In genomic region chr3:120604784-120605183, GRCh38 we compare ENCODE assay signal across 22 cellular contexts. TPM values are rescaled to one million over a fixed set of nuclear protein-coding genes. Genes with fewer than 3 reads are reported as not detected.
A peak's percentile ranks its signal among the peaks of the same experiment; 100 is the strongest.
DNase-seq lines count a peak whose midpoint lies in the region; ATAC-seq, FAIRE-seq and TF ChIP-seq lines count a peak whose summit lies in the region.
"Had no signal": no experiment of that assay in that cellular context is flagged by ENCODE, and none has a peak within 500 bp of the region (broad histone marks: within the 10 kb centered on the region; RNA-seq: fewer than 3 reads in every experiment).

No MANE protein-coding gene starts in this region.

- H3K9me3 ChIP-seq in H1 (ENCODE audit: insufficient read depth in 2 of 2, low read depth in 1 of 2, low read length in 1 of 2) (0 out of 4 replicates have a peak, but pooled peaks cover 0 to under 1% of the 10 kb centered on the region in 2 experiments), neural progenitor cell (ENCODE audit: low read depth) (no peaks in the 10 kb centered on the region), mammary epithelial cell (replicated peaks; ENCODE audit: insufficient read depth, low read length) (no peaks in the 10 kb centered on the region), stomach (no peaks in the 10 kb centered on the region)
- H3K9me3 ChIP-seq: BLaER1, Caco-2 had no signal

- H3K79me1 ChIP-seq in H1 (ENCODE audit: low read depth, low read length), result no peaks in the 10 kb centered on the region

- no peaks in the 10 kb centered on the region for H3K23me2 ChIP-seq in H1 (ENCODE audit: low read depth, low read length)

- H2BK20ac ChIP-seq in H1 (ENCODE audit: low read length), result no peak overlapping the region

- no peak overlapping the region for H3K23ac ChIP-seq in H1 (ENCODE audit: insufficient read length)

- peaks cover 26% of the 10 kb centered on the region for H3F3A ChIP-seq in neural progenitor cell (ENCODE audit: low read depth)

- dilution Hi-C loops in mammary epithelial cell (cut with HindIII; ENCODE audit: low sequenced_read_pairs), result no loop called here

- H3K27ac ChIP-seq in H1 (ENCODE audit: low read depth, low read length), result no peak overlapping the region
- H3K27ac ChIP-seq in neural progenitor cell, result no peak overlapping the region
- no peak overlapping the region for H3K27ac ChIP-seq in mammary epithelial cell (ENCODE audit: insufficient read depth, low read depth, low read length)
- no peak overlapping the region for H3K27ac ChIP-seq in stomach
- H3K27ac ChIP-seq: BLaER1 had no signal

- ATAC-seq in activated CD8-positive, alpha-beta T cell treated with anti-CD3 and anti-CD28 coated beads, Interleukin-2, amount 10 ng/mL, durations not matched to agents 7 days and 5 days, result peak; percentile 44
- no peak for ATAC-seq in activated CD8-positive, alpha-beta T cell treated with anti-CD3 and anti-CD28 coated beads for 36 hours
- ATAC-seq in GM18498 (IDR thresholded peaks at IDR 0.05; ENCODE audit: unreplicated experiment), result no peak
- ATAC-seq: activated CD4-positive, alpha-beta T cell treated with anti-CD3 and anti-CD28 coated beads for 36 hours; activated T-cell treated with anti-CD3 and anti-CD28 coated beads, Interleukin-2, amount 50 U/mL, for 4 hours had no signal

- H3K4me2 ChIP-seq in H1 (ENCODE audit: insufficient read depth in 1 of 2, low read depth in 2 of 2, low read length in 2 of 2) (no peak overlapping the region), neural progenitor cell (no peak overlapping the region), mammary epithelial cell (ENCODE audit: insufficient read depth, low read depth, low read length) (no peak overlapping the region)
- H3K4me2 ChIP-seq: BLaER1, smooth muscle cell had no signal

- H2BK12ac ChIP-seq in H1 (ENCODE audit: low read depth, low read length), result no peak overlapping the region

- in situ Hi-C loops in mammary epithelial cell (cut with MboI; ENCODE audit: low sequenced_read_pairs in 2 of 2), result no loop called here

- H3K18ac ChIP-seq in H1 (ENCODE audit: extremely low read depth, low read length), result no peak overlapping the region

- no peak for TF ChIP-seq EP300 in H1 (IDR thresholded peaks at IDR 0.05; ENCODE audit: borderline replicate concordance in 1 of 2, low read depth in 2 of 2, low read length in 2 of 2)
- TF ChIP-seq EP300 in stomach (IDR thresholded peaks at IDR 0.05), result no peak

- H3K27me3 Mint-ChIP-seq in activated CD8-positive, alpha-beta T cell treated with anti-CD3 and anti-CD28 coated beads, Interleukin-2, amount 10 ng/mL, durations not matched to agents 7 days and 5 days (ENCODE audit: low read depth), result peaks cover 2% of the 10 kb centered on the region
- no peaks in the 10 kb centered on the region for H3K27me3 Mint-ChIP-seq in activated CD8-positive, alpha-beta T cell treated with anti-CD3 and anti-CD28 coated beads for 36 hours
- H3K27me3 Mint-ChIP-seq in neural progenitor cell (ENCODE audit: insufficient read depth, low read depth), result peaks cover 9% of the 10 kb centered on the region
- H3K27me3 Mint-ChIP-seq: activated CD4-positive, alpha-beta T cell treated with anti-CD3 and anti-CD28 coated beads for 36 hours had no signal

- H2AK5ac ChIP-seq in H1 (ENCODE audit: low read depth, low read length), result no peak overlapping the region

- no peak for TF ChIP-seq CTCF in activated CD8-positive, alpha-beta T cell treated with anti-CD3 and anti-CD28 coated beads for 36 hours (IDR thresholded peaks at IDR 0.05)
- no peak for TF ChIP-seq CTCF in H1 (IDR thresholded peaks at IDR 0.05; ENCODE audit: control extremely low read depth in 1 of 3, insufficient read depth in 1 of 3, low read depth in 1 of 3, low read length in 3 of 3)
- no peak for TF ChIP-seq CTCF in neural progenitor cell (IDR thresholded peaks at IDR 0.05)
- no peak for TF ChIP-seq CTCF in mammary epithelial cell (conservative IDR thresholded peaks at IDR 0.05 in 1 of 2, IDR thresholded peaks at IDR 0.05 in 1 of 2; ENCODE audit: extremely low read depth in 1 of 2, insufficient read depth in 1 of 2, low read depth in 1 of 2, low read length in 2 of 2)
- TF ChIP-seq CTCF in stomach (IDR thresholded peaks at IDR 0.05), result no peak

- H3K56ac ChIP-seq in H1 (replicated peaks; ENCODE audit: insufficient read length, low read depth, low read length), result no peak overlapping the region

- no peak overlapping the region for H3K27ac Mint-ChIP-seq in activated CD8-positive, alpha-beta T cell treated with anti-CD3 and anti-CD28 coated beads, Interleukin-2, amount 10 ng/mL, durations not matched to agents 7 days and 5 days
- H3K27ac Mint-ChIP-seq in activated CD8-positive, alpha-beta T cell treated with anti-CD3 and anti-CD28 coated beads for 36 hours, result no peak overlapping the region
- H3K27ac Mint-ChIP-seq in neural progenitor cell, result peak overlapping the region; percentile 74
- H3K27ac Mint-ChIP-seq: activated CD4-positive, alpha-beta T cell treated with anti-CD3 and anti-CD28 coated beads for 36 hours had no signal

- no peaks in the 10 kb centered on the region for H3K4me1 Mint-ChIP-seq in activated CD8-positive, alpha-beta T cell treated with anti-CD3 and anti-CD28 coated beads, Interleukin-2, amount 10 ng/mL, durations not matched to agents 7 days and 5 days (ENCODE audit: low read depth)
- no peaks in the 10 kb centered on the region for H3K4me1 Mint-ChIP-seq in activated CD8-positive, alpha-beta T cell treated with anti-CD3 and anti-CD28 coated beads for 36 hours (ENCODE audit: low read depth)
- no peaks in the 10 kb centered on the region for H3K4me1 Mint-ChIP-seq in neural progenitor cell
- H3K4me1 Mint-ChIP-seq: activated CD4-positive, alpha-beta T cell treated with anti-CD3 and anti-CD28 coated beads for 36 hours had no signal

- H2BK15ac ChIP-seq in H1 (ENCODE audit: low read length), result no peak overlapping the region

- peaks cover 22% of the 10 kb centered on the region for H3K36me3 Mint-ChIP-seq in activated CD8-positive, alpha-beta T cell treated with anti-CD3 and anti-CD28 coated beads, Interleukin-2, amount 10 ng/mL, durations not matched to agents 7 days and 5 days (ENCODE audit: low read depth)
- peaks cover 17% of the 10 kb centered on the region for H3K36me3 Mint-ChIP-seq in activated CD8-positive, alpha-beta T cell treated with anti-CD3 and anti-CD28 coated beads for 36 hours (ENCODE audit: low read depth)
- H3K36me3 Mint-ChIP-seq in neural progenitor cell, result peaks cover 10% of the 10 kb centered on the region

- no peak for DNase-seq in activated CD8-positive, alpha-beta T cell treated with anti-CD3 and anti-CD28 coated beads, Interleukin-2, amount 10 ng/mL, durations not matched to agents 7 days and 5 days
- DNase-seq in activated CD8-positive, alpha-beta T cell treated with anti-CD3 and anti-CD28 coated beads for 36 hours, result no peak
- DNase-seq in HT-29 (ENCODE audit: low spot score) (peak; percentile 20), H1 (ENCODE audit: low read depth in 1 of 2, low spot score in 2 of 2) (no peak), neural progenitor cell (ENCODE audit: low spot score) (peak; percentile 43), mammary epithelial cell (no peak), stomach (no peak)
- DNase-seq: activated CD4-positive, alpha-beta T cell treated with anti-CD3 and anti-CD28 coated beads for 36 hours; activated naive CD4-positive, alpha-beta T cell treated with Interleukin-2 at 50 U/mL for 16 hours; activated T-cell treated with anti-CD3 and anti-CD28 coated beads, Interleukin-2, amount 50 U/mL, for 4 hours; Caco-2; DMS79 treated with DMSO at 0.1 percent for 48 hours; NCI-H2029 treated with DMSO at 0.1 percent for 48 hours; NCI-H226; NCI-H748 treated with DMSO at 0.1 percent for 48 hours; SHP77 treated with DMSO at 0.1 percent for 48 hours; T-helper 1 cell had no signal

- H2AFZ ChIP-seq in H1 (ENCODE audit: low read length), result no peak overlapping the region
- H2AFZ ChIP-seq in neural progenitor cell (replicated peaks), result no peak overlapping the region
- no peak overlapping the region for H2AFZ ChIP-seq in mammary epithelial cell (ENCODE audit: low read depth, low read length)

- H4K8ac ChIP-seq in H1 (ENCODE audit: extremely low read depth, insufficient read depth, low read length), result no peak overlapping the region

- CTCF ChIA-PET in activated CD8-positive, alpha-beta T cell treated with anti-CD3 and anti-CD28 coated beads, Interleukin-2, amount 10 ng/mL, durations not matched to agents 7 days and 5 days (lab: Charles Lee), result interaction anchor here (0.9 to 1.3 kb wide), 4 partner anchors 9 to 190 kb away, joined by 3 to 4 read pairs (median 4); partner anchors contain the start of gene NDUFB4
- CTCF ChIA-PET in activated CD8-positive, alpha-beta T cell treated with anti-CD3 and anti-CD28 coated beads for 36 hours (lab: Charles Lee), result interaction anchor here (1.1 to 1.8 kb wide), 3 partner anchors 9 to 190 kb away, joined by 3 to 6 read pairs (median 3); no protein-coding TSS in a partner anchor
- CTCF ChIA-PET in H1 (lab: Charles Lee; ENCODE audit: partially characterized antibody) (interaction anchor here (1.1 to 1.8 kb wide), 6 partner anchors 9 to 189 kb away, joined by 3 to 7 read pairs (median 4); partner anchors contain the start of gene NDUFB4), mammary epithelial cell (lab: Charles Lee; ENCODE audit: low non-redundant PET) (no interaction called here)

- no peak overlapping the region for H3K4ac ChIP-seq in H1 (replicated peaks; ENCODE audit: insufficient read length, low read depth, low read length)

- H3K4me1 ChIP-seq in H1 (replicated peaks in 1 of 4; ENCODE audit: control insufficient read depth in 3 of 4, insufficient read depth in 4 of 4, low read length in 3 of 4) (no peaks in the 10 kb centered on the region), neural progenitor cell (peaks cover 2% of the 10 kb centered on the region), mammary epithelial cell (ENCODE audit: insufficient read depth, low read length) (no peaks in the 10 kb centered on the region), stomach (peaks cover 0 to 18% (median 7%) of the 10 kb centered on the region in 4 donors)
- H3K4me1 ChIP-seq: BLaER1, Caco-2 had no signal

- H3K4me3 ChIP-seq in H1 (ENCODE audit: extremely low read depth in 1 of 4, insufficient read depth in 2 of 4, low read depth in 3 of 4, low read length in 4 of 4), result no peak overlapping the region
- H3K4me3 ChIP-seq in neural progenitor cell, result no peak overlapping the region
- H3K4me3 ChIP-seq in mammary epithelial cell (replicated peaks in 1 of 3; ENCODE audit: insufficient read depth in 1 of 3, low read depth in 2 of 3, low read length in 3 of 3), result no peak overlapping the region
- no peak overlapping the region for H3K4me3 ChIP-seq in stomach
- H3K4me3 ChIP-seq: BLaER1, smooth muscle cell had no signal

- H4K20me1 ChIP-seq in H1 (replicated peaks in 1 of 2; ENCODE audit: control insufficient read depth in 1 of 2, insufficient read depth in 2 of 2, low read length in 2 of 2) (peaks cover 0 to 2% of the 10 kb centered on the region in 2 experiments), neural progenitor cell (ENCODE audit: low read depth) (peaks cover 19% of the 10 kb centered on the region), mammary epithelial cell (ENCODE audit: insufficient read depth, low read length) (no peaks in the 10 kb centered on the region)

- TF ChIP-seq RAD21 in H1 (IDR thresholded peaks at IDR 0.05 in 1 of 2, conservative IDR thresholded peaks at IDR 0.05 in 1 of 2; ENCODE audit: low read depth in 2 of 2, low read length in 2 of 2), result peak in 1 of 2 experiments; percentile 11; a peak in 1 of 4 replicates

- H3K27me3 ChIP-seq in H1 (replicated peaks in 1 of 4; ENCODE audit: control insufficient read depth in 3 of 4, extremely low read depth in 1 of 4, insufficient read depth in 3 of 4, low read length in 3 of 4) (no peaks in the 10 kb centered on the region), neural progenitor cell (no peaks in the 10 kb centered on the region), mammary epithelial cell (ENCODE audit: insufficient read depth, low read length) (no peaks in the 10 kb centered on the region), stomach (no peaks in the 10 kb centered on the region)
- H3K27me3 ChIP-seq: BLaER1 had no signal

- intact Hi-C loops in activated CD8-positive, alpha-beta T cell treated with anti-CD3 and anti-CD28 coated beads for 36 hours (cut with micrococcal nuclease), result no loop called here
- intact Hi-C loops in mammary epithelial cell (cut with micrococcal nuclease) (no loop called here), stomach (cut with DNase I; ENCODE audit: low total_unique reads) (no loop called here)

- no peak overlapping the region for H4K91ac ChIP-seq in H1 (replicated peaks; ENCODE audit: insufficient read length, low read length)

- TF ChIP-seq POLR2A in H1 (IDR thresholded peaks at IDR 0.05; ENCODE audit: control extremely low read depth in 1 of 2, low read depth in 2 of 2, low read length in 2 of 2), result no peak
- TF ChIP-seq POLR2A in stomach (IDR thresholded peaks at IDR 0.05), result no peak

- FAIRE-seq in H1 (lab: Jason Lieb, UNC), result no peak
- FAIRE-seq: endometrium, GM12892 had no signal

- peaks cover 0 to 3% of the 10 kb centered on the region in 2 experiments; a peak in 2 of 4 replicates for H3K79me2 ChIP-seq in H1 (ENCODE audit: control insufficient read depth in 1 of 2, insufficient read depth in 2 of 2, low read length in 2 of 2)
- H3K79me2 ChIP-seq in neural progenitor cell (ENCODE audit: low read depth), result peaks cover 9% of the 10 kb centered on the region
- peaks cover under 1% of the 10 kb centered on the region for H3K79me2 ChIP-seq in mammary epithelial cell (ENCODE audit: insufficient read depth, low read length)

- POLR2A ChIA-PET in activated CD8-positive, alpha-beta T cell treated with anti-CD3 and anti-CD28 coated beads, Interleukin-2, amount 10 ng/mL, durations not matched to agents 7 days and 5 days (lab: Charles Lee), result interaction anchor here (1.2 kb wide), 1 partner anchor 8 kb away, joined by 4 read pairs; the partner anchor contains the start of gene NDUFB4
- POLR2A ChIA-PET in activated CD8-positive, alpha-beta T cell treated with anti-CD3 and anti-CD28 coated beads for 36 hours (lab: Charles Lee), result no interaction called here
- POLR2A ChIA-PET in H1 (lab: Charles Lee; ENCODE audit: partially characterized antibody), result interaction anchor here (1.1 to 1.2 kb wide), 2 partner anchors 9 to 10 kb away, joined by 3 to 5 read pairs; partner anchors contain the start of gene NDUFB4

- no peak overlapping the region for H2BK120ac ChIP-seq in H1 (replicated peaks; ENCODE audit: low read depth, low read length)

- BruUV-seq in mammary epithelial cell (replicated peaks; lab: Mats Ljungman, UMichigan), result no TSS peak

- H3K36me3 ChIP-seq in H1 (ENCODE audit: control insufficient read depth in 2 of 4, insufficient read depth in 4 of 4, low read length in 3 of 4) (peaks cover 4 to 27% (median 17%) of the 10 kb centered on the region in 4 experiments; a peak in 6 of 8 replicates), neural progenitor cell (peaks cover 4% of the 10 kb centered on the region), mammary epithelial cell (ENCODE audit: insufficient read depth, low read length) (peaks cover 18% of the 10 kb centered on the region), stomach (peaks cover 7 to 35% (median 32%) of the 10 kb centered on the region in 4 donors)

- H3K9ac ChIP-seq in H1 (replicated peaks in 1 of 4; ENCODE audit: extremely low read depth in 1 of 4, low read depth in 3 of 4, low read length in 3 of 4) (no peak overlapping the region), neural progenitor cell (no peak overlapping the region), mammary epithelial cell (ENCODE audit: insufficient read depth, low read length) (no peak overlapping the region)
- H3K9ac ChIP-seq: BLaER1 had no signal

- no peak overlapping the region for H2BK5ac ChIP-seq in H1 (ENCODE audit: low read depth, low read length)

- no peak overlapping the region for H3K14ac ChIP-seq in H1 (ENCODE audit: insufficient read length)

- no peak overlapping the region for H4K5ac ChIP-seq in H1 (ENCODE audit: insufficient read length, low read depth, low read length)

- H3K4me3 Mint-ChIP-seq in activated CD8-positive, alpha-beta T cell treated with anti-CD3 and anti-CD28 coated beads, Interleukin-2, amount 10 ng/mL, durations not matched to agents 7 days and 5 days, result no peak overlapping the region
- no peak overlapping the region for H3K4me3 Mint-ChIP-seq in activated CD8-positive, alpha-beta T cell treated with anti-CD3 and anti-CD28 coated beads for 36 hours
- H3K4me3 Mint-ChIP-seq in neural progenitor cell, result no peak overlapping the region
- H3K4me3 Mint-ChIP-seq: activated CD4-positive, alpha-beta T cell treated with anti-CD3 and anti-CD28 coated beads for 36 hours; activated T-cell treated with anti-CD3 and anti-CD28 coated beads, Interleukin-2, amount 50 U/mL, for 4 hours had no signal

- H3K9me3 Mint-ChIP-seq in activated CD8-positive, alpha-beta T cell treated with anti-CD3 and anti-CD28 coated beads, Interleukin-2, amount 10 ng/mL, durations not matched to agents 7 days and 5 days (ENCODE audit: insufficient read depth), result no peaks in the 10 kb centered on the region
- H3K9me3 Mint-ChIP-seq in activated CD8-positive, alpha-beta T cell treated with anti-CD3 and anti-CD28 coated beads for 36 hours, result no peaks in the 10 kb centered on the region
- H3K9me3 Mint-ChIP-seq in neural progenitor cell, result no peaks in the 10 kb centered on the region
- H3K9me3 Mint-ChIP-seq: activated T-cell treated with anti-CD3 and anti-CD28 coated beads, Interleukin-2, amount 50 U/mL, for 4 hours had no signal

RNA-seq across cellular contexts. Expression of gene NDUFB4, which starts 8.6 kb away (rescaled TPM):
- total RNA-seq in activated CD8-positive, alpha-beta T cell treated with anti-CD3 and anti-CD28 coated beads, Interleukin-2, amount 10 ng/mL, durations not matched to agents 7 days and 5 days, result 100 to 1,000 TPM; 119 to 124 TPM
- total RNA-seq in activated CD8-positive, alpha-beta T cell treated with anti-CD3 and anti-CD28 coated beads for 36 hours, result 100 to 1,000 TPM; 147 to 162 TPM
- 147 and 154 TPM in 2 replicates for total RNA-seq in HT-29 (2014; rRNA removed; shearing (Covaris generic))
- 184 and 194 TPM in 2 replicates for total RNA-seq in H1 (2021; fragmentation: NEBNext Ultra II Directional; extraction: Animal tissue kit (Norgen Biotek cat#: 25700))
- polyA plus RNA-seq in H1 (2011; rRNA removed) (347 and 382 TPM in 2 replicates), mammary epithelial cell (193 TPM), stomach (100 to 1,000 TPM; 190 to 343 (median 303) TPM)
- 324 TPM for polyA plus RNA-seq in H1 (2011; cell fraction: cytosol; rRNA removed)
- polyA plus RNA-seq in H1 (2011; cell fraction: nucleus; rRNA removed), result 202 TPM
- 215 to 321 TPM (median 290 TPM) in 4 replicates for polyA plus RNA-seq in H1 (2012, experiment 1 of 2)
- 4,354 TPM for polyA plus RNA-seq in H1 (2012, experiment 2 of 2)
- polyA plus RNA-seq in H1 (2013, experiment 1 of 2), result 620 TPM
- 616 TPM for polyA plus RNA-seq in H1 (2013, experiment 2 of 2)
- polyA minus RNA-seq in H1 (2011; rRNA and poly(A)+ RNA removed), result 94.4 and 113 TPM in 2 replicates
- polyA minus RNA-seq in H1 (2011; cell fraction: cytosol; rRNA and poly(A)+ RNA removed), result 161 TPM
- 78.7 TPM for polyA minus RNA-seq in H1 (2011; cell fraction: nucleus; rRNA and poly(A)+ RNA removed)
- total RNA-seq in neural progenitor cell (ENCODE audit: low replicate concordance) (132 and 172 TPM in 2 replicates), mammary epithelial cell (10 to 100 TPM; 31.5 to 99.0 TPM), stomach (100 to 1,000 TPM in 1 of 5 donors, 10 to 100 TPM in 4; 18.7 to 128 (median 89.8) TPM)
- polyA minus RNA-seq in mammary epithelial cell, result 111 TPM

Comparison
In these comparisons a context has a peak if more than half of its experiments do, and no peak if none do; other contexts are left out.
1. DNase-seq: peak in HT-29 (single experiment) and neural progenitor cell (single experiment); none in activated CD8-positive, alpha-beta T cell treated with anti-CD3 and anti-CD28 coated beads, Interleukin-2, amount 10 ng/mL, durations not matched to agents 7 days and 5 days (single experiment), activated CD8-positive, alpha-beta T cell treated with anti-CD3 and anti-CD28 coated beads for 36 hours (single experiment), H1 (0 of 2), mammary epithelial cell (single experiment) and stomach (single experiment).